20 cellular contexts compared by ENCODE assay signal in the genomic region with DNA sequence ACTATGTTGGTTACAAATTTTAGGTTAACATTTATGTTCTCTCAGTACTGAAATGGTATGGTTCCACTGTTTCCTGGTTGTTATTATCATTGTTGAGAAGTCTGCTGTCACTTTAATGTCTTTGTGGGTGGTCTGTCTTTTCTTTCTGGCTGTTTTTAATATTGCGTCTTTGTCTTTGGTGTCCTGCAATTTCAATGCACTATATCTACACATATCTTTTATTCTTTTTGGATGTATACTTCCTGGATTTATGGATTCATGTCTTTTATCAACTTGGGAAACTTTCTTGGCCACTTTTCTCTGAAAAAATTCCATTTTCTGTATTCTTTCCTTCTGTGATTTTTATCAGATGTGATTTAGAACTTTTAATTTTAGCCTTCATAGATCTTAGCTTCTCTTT.
"Had no signal": no experiment of that assay in that cellular context is flagged by ENCODE, and none has a peak within 500 bp of the region (broad histone marks: within the 10 kb centered on the region; RNA-seq: fewer than 3 reads in every experiment).

No MANE protein-coding gene starts in this region.

- H3K27ac ChIP-seq: coronary artery, heart right ventricle, psoas muscle, testis, transverse colon had no signal

- H3K27me3 ChIP-seq: heart right ventricle, testis, transverse colon had no signal

- H3K4me1 ChIP-seq: heart right ventricle, psoas muscle, testis, transverse colon had no signal

- H3K4me3 ChIP-seq: coronary artery, heart right ventricle, psoas muscle, testis, transverse colon had no signal

- DNase-seq: effector CD8-positive, alpha-beta T cell; heart right ventricle; hypothalamus; kidney glomerular epithelial cell; mammary epithelial cell; naive thymus-derived CD4-positive, alpha-beta T cell; nephron progenitor cell; psoas muscle; retina; stimulated activated CD4-positive, alpha-beta T cell treated with anti-CD3 and anti-CD28 coated beads, Interleukin-2, amount 100 ng/mL, for 24 hours; stimulated activated CD4-positive, alpha-beta T cell treated with anti-CD3 and anti-CD28 coated beads, Interleukin-4, amount 100 ng/mL, for 4 hours; stimulated activated naive B cell treated with anti-CD40 and anti-IgM and Interleukin-4, amounts not matched to agents 10 μg/mL and 1 μg/mL and 100 μg/mL, for 72 hours; stimulated activated naive CD8-positive, alpha-beta T cell treated with anti-CD3 and anti-CD28 coated beads, Interleukin-15, amount 100 ng/mL, for 72 hours; testis; transverse colon had no signal

- FAIRE-seq: frontal cortex, islet of Langerhans had no signal

- H3K9me3 ChIP-seq: psoas muscle, testis had no signal

- H3K36me3 ChIP-seq: heart right ventricle, transverse colon had no signal

- ATAC-seq: esophagus mucosa; heart right ventricle; naive thymus-derived CD4-positive, alpha-beta T cell; psoas muscle; sciatic nerve; stimulated activated naive B cell treated with anti-CD40 and anti-IgM and Interleukin-4, amounts not matched to agents 10 μg/mL and 1 μg/mL and 100 μg/mL, for 72 hours; stimulated activated naive CD8-positive, alpha-beta T cell treated with anti-CD3 and anti-CD28 coated beads, Interleukin-15, amount 100 ng/mL, for 72 hours had no signal
